In genomic region chr13:50153401-50153800, GRCh38 we compare ENCODE assay signal across 16 cellular contexts.
DNase-seq lines count a peak whose midpoint lies in the region; ATAC-seq and TF ChIP-seq lines count a peak whose summit lies in the region.
"Had no signal": no experiment of that assay in that cellular context is flagged by ENCODE, and none has a peak within 500 bp of the region (broad histone marks: within the 10 kb centered on the region; RNA-seq: fewer than 3 reads in every experiment).

No MANE protein-coding gene starts in this region.

- peaks cover 15% of the 10 kb centered on the region for H3K4me1 Mint-ChIP-seq in stimulated activated naive CD8-positive, alpha-beta T cell treated with anti-CD3 and anti-CD28 coated beads, Interleukin-15, Interleukin-2, amounts not matched to agents 100 ng/mL and 50 ng/mL, for 24 hours (ENCODE audit: low read depth)
- H3K4me1 Mint-ChIP-seq in stimulated activated naive CD8-positive, alpha-beta T cell treated with anti-CD3 and anti-CD28 coated beads, Interleukin-15, amount 100 ng/mL, for 72 hours: peaks cover 21% of the 10 kb centered on the region
- H3K4me1 Mint-ChIP-seq in Calu3 (ENCODE audit: low read depth, unreplicated experiment): peaks cover 17% of the 10 kb centered on the region

- peak overlapping the region; percentile 56; the same call in 1 of the 2 replicates for H2AFZ ChIP-seq in MM.1S (ENCODE audit: low read length)

- CTCF ChIA-PET in Calu3 (lab: Charles Lee): no interaction called here

- peak overlapping the region; percentile 14 for H3K4me3 Mint-ChIP-seq in stimulated activated naive CD8-positive, alpha-beta T cell treated with anti-CD3 and anti-CD28 coated beads, Interleukin-15, Interleukin-2, amounts not matched to agents 100 ng/mL and 50 ng/mL, for 24 hours
- H3K4me3 Mint-ChIP-seq in stimulated activated naive CD8-positive, alpha-beta T cell treated with anti-CD3 and anti-CD28 coated beads, Interleukin-15, amount 100 ng/mL, for 72 hours: no peak overlapping the region
- H3K4me3 Mint-ChIP-seq in Calu3 (ENCODE audit: low read depth, unreplicated experiment): no peak overlapping the region
- H3K4me3 Mint-ChIP-seq: neural crest cell had no signal

- BruUV-seq in Calu3 (replicated peaks; lab: Mats Ljungman, UMichigan): no TSS peak

- H3K9me2 ChIP-seq in MM.1S (replicated peaks; ENCODE audit: insufficient read depth, low read length): no peaks in the 10 kb centered on the region

- no peak for TF ChIP-seq CTCF in MM.1S (IDR thresholded peaks at IDR 0.05; ENCODE audit: low read length)
- no peak for TF ChIP-seq CTCF in Calu3 (IDR thresholded peaks at IDR 0.05; ENCODE audit: unreplicated experiment)

- no peaks in the 10 kb centered on the region for H3K9me3 ChIP-seq in MM.1S (replicated peaks; ENCODE audit: insufficient read depth, low read length)
- H3K9me3 ChIP-seq in effector memory CD4-positive, alpha-beta T cell (ENCODE audit: control insufficient read depth, low read length): no peaks in the 10 kb centered on the region
- H3K9me3 ChIP-seq: upper lobe of right lung had no signal

- no peaks in the 10 kb centered on the region for H3K36me3 Mint-ChIP-seq in stimulated activated naive CD8-positive, alpha-beta T cell treated with anti-CD3 and anti-CD28 coated beads, Interleukin-15, Interleukin-2, amounts not matched to agents 100 ng/mL and 50 ng/mL, for 24 hours (ENCODE audit: low read depth)
- no peaks in the 10 kb centered on the region for H3K36me3 Mint-ChIP-seq in Calu3 (ENCODE audit: insufficient read depth, unreplicated experiment)

- H3K9ac ChIP-seq in MM.1S (ENCODE audit: low read length): peak overlapping the region; percentile 55; the same call in 1 of the 2 replicates

- intact Hi-C loops in Calu3 (cut with micrococcal nuclease; ENCODE audit: unreplicated experiment): no loop called here

- H3K27me3 ChIP-seq in MM.1S (replicated peaks; ENCODE audit: insufficient read depth, low read length): no peaks in the 10 kb centered on the region
- H3K27me3 ChIP-seq in effector memory CD4-positive, alpha-beta T cell (replicated peaks; ENCODE audit: control insufficient read depth, insufficient read depth, low read length, poor library complexity, severe bottlenecking): no peaks in the 10 kb centered on the region
- H3K27me3 ChIP-seq: upper lobe of right lung had no signal

- peak overlapping the region; percentile 49 for H3K4me3 ChIP-seq in MM.1S (ENCODE audit: low read length)
- peak overlapping the region; percentile 26 for H3K4me3 ChIP-seq in effector memory CD4-positive, alpha-beta T cell (ENCODE audit: insufficient read depth, low read depth, low read length, poor library complexity, severe bottlenecking)
- H3K4me3 ChIP-seq: upper lobe of right lung had no signal

- no peak for ATAC-seq in stimulated activated naive CD8-positive, alpha-beta T cell treated with anti-CD3 and anti-CD28 coated beads, Interleukin-15, amount 100 ng/mL, for 72 hours
- ATAC-seq in HG03354 (IDR thresholded peaks at IDR 0.05; ENCODE audit: poor library complexity, severe bottlenecking, unreplicated experiment): no peak
- ATAC-seq: stimulated activated naive CD8-positive, alpha-beta T cell treated with anti-CD3 and anti-CD28 coated beads, Interleukin-15, Interleukin-2, amounts not matched to agents 100 U/mL and 50 U/mL, for 24 hours; upper lobe of right lung had no signal

- H3K27ac ChIP-seq in MM.1S (ENCODE audit: low read length): peak overlapping the region; percentile 87; the same call in 1 of the 2 replicates
- H3K27ac ChIP-seq in effector memory CD4-positive, alpha-beta T cell (ENCODE audit: insufficient read depth, low read length, poor library complexity, severe bottlenecking): no peak overlapping the region
- H3K27ac ChIP-seq: upper lobe of right lung had no signal

- peaks cover 7% of the 10 kb centered on the region for H3F3A ChIP-seq in MM.1S (ENCODE audit: insufficient read depth, low read length)

- H3K4me2 ChIP-seq in MM.1S (ENCODE audit: low read depth, low read length): peak overlapping the region; percentile 81

- H3K27ac Mint-ChIP-seq in stimulated activated naive CD8-positive, alpha-beta T cell treated with anti-CD3 and anti-CD28 coated beads, Interleukin-15, Interleukin-2, amounts not matched to agents 100 ng/mL and 50 ng/mL, for 24 hours: no peak overlapping the region
- no peak overlapping the region for H3K27ac Mint-ChIP-seq in stimulated activated naive CD8-positive, alpha-beta T cell treated with anti-CD3 and anti-CD28 coated beads, Interleukin-15, amount 100 ng/mL, for 72 hours
- H3K27ac Mint-ChIP-seq in Calu3 (ENCODE audit: unreplicated experiment): no peak overlapping the region

- H3K27me3 Mint-ChIP-seq in stimulated activated naive CD8-positive, alpha-beta T cell treated with anti-CD3 and anti-CD28 coated beads, Interleukin-15, Interleukin-2, amounts not matched to agents 100 ng/mL and 50 ng/mL, for 24 hours: no peaks in the 10 kb centered on the region
- H3K27me3 Mint-ChIP-seq in stimulated activated naive CD8-positive, alpha-beta T cell treated with anti-CD3 and anti-CD28 coated beads, Interleukin-15, amount 100 ng/mL, for 72 hours: peaks cover 28% of the 10 kb centered on the region
- no peaks in the 10 kb centered on the region for H3K27me3 Mint-ChIP-seq in Calu3 (ENCODE audit: unreplicated experiment)

- H3K4me1 ChIP-seq in MM.1S (ENCODE audit: low read length): peaks cover 9% of the 10 kb centered on the region; the same call in 1 of the 2 replicates
- H3K4me1 ChIP-seq in effector memory CD4-positive, alpha-beta T cell (ENCODE audit: control insufficient read depth, insufficient read depth, low read length, poor library complexity, severe bottlenecking): no peaks in the 10 kb centered on the region
- H3K4me1 ChIP-seq: upper lobe of right lung had no signal

- no peak for DNase-seq in stimulated activated naive CD8-positive, alpha-beta T cell treated with anti-CD3 and anti-CD28 coated beads, Interleukin-15, amount 100 ng/mL, for 72 hours
- DNase-seq in MM.1S: no peak
- DNase-seq in effector memory CD4-positive, alpha-beta T cell: no peak
- no peak for DNase-seq in activated effector memory CD4-positive, alpha-beta T cell treated with anti-CD3 and anti-CD28 coated beads, Interleukin-2, amount 50 U/mL, for 16 hours
- DNase-seq in middle frontal gyrus (ENCODE audit: extremely low spot score, low spot score): no peak
- DNase-seq in Calu3: no peak
- DNase-seq: ACHN; activated gamma-delta T cell; cerebellar nuclear complex; NCI-H1436 treated with DMSO at 0.1 percent for 48 hours; NCI-H2227 treated with DMSO at 0.1 percent for 48 hours; stimulated activated naive CD8-positive, alpha-beta T cell treated with anti-CD3 and anti-CD28 coated beads, Interleukin-15, Interleukin-2, amounts not matched to agents 100 U/mL and 50 U/mL, for 24 hours; upper lobe of right lung had no signal

- no peaks in the 10 kb centered on the region for H3K36me3 ChIP-seq in MM.1S (replicated peaks; ENCODE audit: insufficient read depth, low read length)
- H3K36me3 ChIP-seq in effector memory CD4-positive, alpha-beta T cell (ENCODE audit: control insufficient read depth, insufficient read depth, low read length): no peaks in the 10 kb centered on the region
- H3K36me3 ChIP-seq: upper lobe of right lung had no signal

- H3K9me3 Mint-ChIP-seq in stimulated activated naive CD8-positive, alpha-beta T cell treated with anti-CD3 and anti-CD28 coated beads, Interleukin-15, Interleukin-2, amounts not matched to agents 100 ng/mL and 50 ng/mL, for 24 hours: no peaks in the 10 kb centered on the region
- no peaks in the 10 kb centered on the region for H3K9me3 Mint-ChIP-seq in stimulated activated naive CD8-positive, alpha-beta T cell treated with anti-CD3 and anti-CD28 coated beads, Interleukin-15, amount 100 ng/mL, for 72 hours
- no peaks in the 10 kb centered on the region for H3K9me3 Mint-ChIP-seq in Calu3 (ENCODE audit: low read depth, unreplicated experiment)
- H3K9me3 Mint-ChIP-seq: neural crest cell had no signal

- no peaks in the 10 kb centered on the region for H4K20me1 ChIP-seq in MM.1S (ENCODE audit: insufficient read depth, low read length)

- H3K79me2 ChIP-seq in MM.1S (ENCODE audit: low read length): no peaks in the 10 kb centered on the region
